1 cellular context compared by ENCODE assay signal in the genomic region with DNA sequence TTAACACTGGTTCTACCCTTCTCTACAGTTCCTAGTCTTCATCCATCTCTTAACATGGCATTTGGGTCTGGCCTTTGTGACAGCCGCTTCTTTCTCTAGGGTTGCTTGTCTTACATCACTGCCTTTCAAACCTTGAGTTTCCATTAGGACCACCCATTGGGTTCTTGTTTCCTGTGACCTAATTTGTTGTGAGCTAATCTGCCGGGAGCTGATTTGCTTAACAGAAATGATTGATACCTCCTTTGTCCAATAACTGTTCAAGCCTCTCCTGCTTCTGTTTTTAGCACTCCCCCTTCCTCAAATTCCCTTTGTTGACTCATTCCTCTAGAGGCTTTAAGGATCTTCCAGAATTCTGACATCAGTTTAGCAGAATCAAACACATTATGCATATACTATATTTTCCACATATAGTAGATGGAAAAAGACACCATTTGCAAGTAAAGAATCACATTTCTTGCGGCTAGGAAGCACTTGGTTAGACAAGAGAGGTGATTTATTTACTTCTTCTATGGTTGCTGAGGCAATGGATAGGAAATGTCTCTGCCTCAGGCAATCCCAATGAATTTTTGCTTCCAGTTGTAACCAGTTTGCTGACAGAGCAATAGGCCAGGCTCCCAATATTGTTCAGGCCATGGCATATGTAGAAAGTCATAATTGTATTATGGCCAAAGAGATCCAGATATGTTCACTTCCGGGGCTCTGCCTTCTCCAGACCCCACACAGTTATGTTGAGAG.
A peak's percentile ranks its signal among the peaks of the same experiment; 100 is the strongest.
TF ChIP-seq lines count a peak whose summit lies in the region.

No MANE protein-coding gene starts in this region.

TF ChIP-seq in H1, 55 proteins besides CTCF, POLR2A, EP300 and RAD21:
- TF ChIP-seq SP1 (IDR thresholded peaks at IDR 0.05; ENCODE audit: low read depth, low read length) (peak; percentile 80), SP2 (IDR thresholded peaks at IDR 0.05; ENCODE audit: low read length) (peak; percentile 17; the same call in 1 of the 2 replicates), JUND (IDR thresholded peaks at IDR 0.05; ENCODE audit: low read length) (no peak)
